1 cellular context compared by ENCODE assay signal in the genomic region with DNA sequence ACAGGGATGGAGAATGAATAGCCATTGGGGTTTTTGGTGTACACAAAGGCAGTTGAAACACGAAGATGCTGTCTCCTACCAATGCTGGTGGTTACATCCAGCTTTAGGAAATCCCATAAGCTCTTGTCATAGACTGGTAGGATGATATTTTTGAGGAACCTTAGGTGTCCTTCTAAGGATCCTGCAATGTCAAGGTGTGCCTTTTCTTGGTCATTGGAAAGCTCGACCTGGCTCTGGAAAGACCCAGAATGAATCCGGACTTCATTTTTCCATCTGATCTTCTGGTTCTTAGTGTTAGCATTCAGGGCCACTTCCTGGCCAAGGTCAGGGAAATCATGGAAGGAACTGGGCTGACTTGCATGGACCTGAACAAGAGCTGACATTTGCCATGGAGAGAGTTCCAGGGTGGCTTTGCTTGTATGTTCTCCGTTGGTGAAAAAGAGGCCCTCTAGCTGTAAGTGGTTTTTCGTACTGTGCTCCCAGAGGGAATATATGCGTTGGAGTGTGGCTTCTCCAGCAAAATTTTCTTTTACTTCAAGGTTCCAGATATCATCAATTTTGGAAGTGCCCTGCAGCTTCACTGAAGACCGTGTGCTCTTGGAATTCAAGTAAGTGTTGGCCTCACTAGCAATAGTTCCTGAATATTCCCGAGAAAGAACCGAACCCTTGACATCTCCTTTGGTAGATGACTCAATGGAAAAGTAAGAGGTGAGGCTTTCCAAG.
TF ChIP-seq lines count a peak whose summit lies in the region.

No MANE protein-coding gene starts in this region.

TF ChIP-seq in HepG2, 621 proteins besides CTCF, POLR2A, EP300 and RAD21 (continued from another document and continues in another):
- TF ChIP-seq, protein P1, sequence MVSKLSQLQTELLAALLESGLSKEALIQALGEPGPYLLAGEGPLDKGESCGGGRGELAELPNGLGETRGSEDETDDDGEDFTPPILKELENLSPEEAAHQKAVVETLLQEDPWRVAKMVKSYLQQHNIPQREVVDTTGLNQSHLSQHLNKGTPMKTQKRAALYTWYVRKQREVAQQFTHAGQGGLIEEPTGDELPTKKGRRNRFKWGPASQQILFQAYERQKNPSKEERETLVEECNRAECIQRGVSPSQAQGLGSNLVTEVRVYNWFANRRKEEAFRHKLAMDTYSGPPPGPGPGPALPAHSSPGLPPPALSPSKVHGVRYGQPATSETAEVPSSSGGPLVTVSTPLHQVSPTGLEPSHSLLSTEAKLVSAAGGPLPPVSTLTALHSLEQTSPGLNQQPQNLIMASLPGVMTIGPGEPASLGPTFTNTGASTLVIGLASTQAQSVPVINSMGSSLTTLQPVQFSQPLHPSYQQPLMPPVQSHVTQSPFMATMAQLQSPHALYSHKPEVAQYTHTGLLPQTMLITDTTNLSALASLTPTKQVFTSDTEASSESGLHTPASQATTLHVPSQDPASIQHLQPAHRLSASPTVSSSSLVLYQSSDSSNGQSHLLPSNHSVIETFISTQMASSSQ (IDR thresholded peaks at IDR 0.05; ENCODE audit: low read depth), result peak; percentile 48; the same call in 1 of the 2 replicates
- TF ChIP-seq, protein P1 (CRISPR knock-in tag; IDR thresholded peaks at IDR 0.05; ENCODE audit: borderline replicate concordance), result no peak
- TF ChIP-seq ZBTB40 (IDR thresholded peaks at IDR 0.05) (no peak), ZBTB40 (CRISPR knock-in tag; IDR thresholded peaks at IDR 0.05) (no peak), GABPA (IDR thresholded peaks at IDR 0.05; ENCODE audit: low read depth, low read length) (no peak), GABPA (CRISPR knock-in tag; IDR thresholded peaks at IDR 0.05; ENCODE audit: low read depth) (0 out of 2 replicates have a peak, but pooled peaks have one; percentile 24), ZNF382 (CRISPR knock-in tag; IDR thresholded peaks at IDR 0.05; ENCODE audit: borderline replicate concordance) (no peak), CENPX (CRISPR knock-in tag; IDR thresholded peaks at IDR 0.05) (no peak; the same call in 1 of the 2 replicates), ZNF354B (CRISPR knock-in tag; IDR thresholded peaks at IDR 0.05) (no peak), HNF4A (CRISPR knock-in tag; IDR thresholded peaks at IDR 0.05) (no peak), PRPF4 (IDR thresholded peaks at IDR 0.05; ENCODE audit: low read depth, low read length, poor library complexity, severe bottlenecking) (no peak), IKZF1 (IDR thresholded peaks at IDR 0.05) (no peak), ZBTB21 (CRISPR knock-in tag; IDR thresholded peaks at IDR 0.05) (no peak), KLF9 (CRISPR knock-in tag; IDR thresholded peaks at IDR 0.05; ENCODE audit: low read depth) (no peak; the same call in 1 of the 2 replicates), SMYD3 (CRISPR knock-in tag; IDR thresholded peaks at IDR 0.05) (no peak), SSRP1 (CRISPR knock-in tag; IDR thresholded peaks at IDR 0.05) (peak; percentile 95), YY1 (IDR thresholded peaks at IDR 0.05; ENCODE audit: insufficient read depth, insufficient replicate concordance, low read depth, low read length) (no peak), AHR (CRISPR knock-in tag; IDR thresholded peaks at IDR 0.05) (no peak), ZNF292 (CRISPR knock-in tag; IDR thresholded peaks at IDR 0.05; ENCODE audit: borderline replicate concordance, low read depth) (no peak), ZGPAT (CRISPR knock-in tag; IDR thresholded peaks at IDR 0.05) (no peak), TEAD3 (CRISPR knock-in tag; optimal IDR thresholded peaks at IDR 0.05; ENCODE audit: borderline replicate concordance) (no peak), ZNF83 (CRISPR knock-in tag; IDR thresholded peaks at IDR 0.05; ENCODE audit: borderline replicate concordance) (no peak), ARID2 (CRISPR knock-in tag; IDR thresholded peaks at IDR 0.05; ENCODE audit: borderline replicate concordance) (no peak), ZNF317 (CRISPR knock-in tag; IDR thresholded peaks at IDR 0.05) (no peak), ZHX2 (IDR thresholded peaks at IDR 0.05; ENCODE audit: low read depth) (no peak), ZHX2 (CRISPR knock-in tag; IDR thresholded peaks at IDR 0.05; ENCODE audit: borderline replicate concordance) (no peak; the same call in 1 of the 2 replicates)
- TF ChIP-seq, protein P2, sequence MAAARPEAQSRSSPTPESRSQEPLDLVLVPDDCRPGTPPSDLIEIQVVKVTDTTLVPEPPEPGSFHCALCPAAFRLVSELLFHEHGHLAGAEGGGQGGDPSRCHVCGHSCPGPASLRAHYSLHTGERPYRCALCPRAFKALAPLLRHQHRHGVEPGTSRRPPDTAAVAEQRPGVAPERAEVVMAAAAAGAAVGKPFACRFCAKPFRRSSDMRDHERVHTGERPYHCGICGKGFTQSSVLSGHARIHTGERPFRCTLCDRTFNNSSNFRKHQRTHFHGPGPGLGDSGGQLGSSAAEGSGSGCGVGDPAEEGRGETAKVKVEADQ (CRISPR knock-in tag; IDR thresholded peaks at IDR 0.05; ENCODE audit: borderline replicate concordance), result no peak
- TF ChIP-seq, protein P3, sequence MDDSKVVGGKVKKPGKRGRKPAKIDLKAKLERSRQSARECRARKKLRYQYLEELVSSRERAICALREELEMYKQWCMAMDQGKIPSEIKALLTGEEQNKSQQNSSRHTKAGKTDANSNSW (CRISPR knock-in tag; IDR thresholded peaks at IDR 0.05; ENCODE audit: borderline replicate concordance), result no peak
- TF ChIP-seq, protein P4, sequence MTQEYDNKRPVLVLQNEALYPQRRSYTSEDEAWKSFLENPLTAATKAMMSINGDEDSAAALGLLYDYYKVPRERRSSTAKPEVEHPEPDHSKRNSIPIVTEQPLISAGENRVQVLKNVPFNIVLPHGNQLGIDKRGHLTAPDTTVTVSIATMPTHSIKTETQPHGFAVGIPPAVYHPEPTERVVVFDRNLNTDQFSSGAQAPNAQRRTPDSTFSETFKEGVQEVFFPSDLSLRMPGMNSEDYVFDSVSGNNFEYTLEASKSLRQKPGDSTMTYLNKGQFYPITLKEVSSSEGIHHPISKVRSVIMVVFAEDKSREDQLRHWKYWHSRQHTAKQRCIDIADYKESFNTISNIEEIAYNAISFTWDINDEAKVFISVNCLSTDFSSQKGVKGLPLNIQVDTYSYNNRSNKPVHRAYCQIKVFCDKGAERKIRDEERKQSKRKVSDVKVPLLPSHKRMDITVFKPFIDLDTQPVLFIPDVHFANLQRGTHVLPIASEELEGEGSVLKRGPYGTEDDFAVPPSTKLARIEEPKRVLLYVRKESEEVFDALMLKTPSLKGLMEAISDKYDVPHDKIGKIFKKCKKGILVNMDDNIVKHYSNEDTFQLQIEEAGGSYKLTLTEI (CRISPR knock-in tag; conservative IDR thresholded peaks at IDR 0.05), result no peak
